10 cellular contexts compared by ENCODE assay signal in genomic region chr10:128095023-128095752, GRCh38. TPM values are rescaled to one million over a fixed set of nuclear protein-coding genes. Genes with fewer than 3 reads are reported as not detected.
DNase-seq lines count a peak whose midpoint lies in the region; ATAC-seq, FAIRE-seq and TF ChIP-seq lines count a peak whose summit lies in the region.
"Had no signal": no experiment of that assay in that cellular context is flagged by ENCODE, and none has a peak within 500 bp of the region (broad histone marks: within the 10 kb centered on the region; RNA-seq: fewer than 3 reads in every experiment).

No MANE protein-coding gene starts in this region.

- H3K27me3 Mint-ChIP-seq in activated CD8-positive, alpha-beta memory T cell treated with anti-CD3 and anti-CD28 coated beads, Interleukin-2, amount 10 ng/mL, durations not matched to agents 7 days and 5 days, result no peaks in the 10 kb centered on the region

- peaks cover 2% of the 10 kb centered on the region for H3K4me1 ChIP-seq in mesenchymal stem cell (ENCODE audit: control insufficient read depth, insufficient read depth, low read depth, low read length)
- H3K4me1 ChIP-seq: A549 had no signal

- H3K9me3 ChIP-seq in mesenchymal stem cell (ENCODE audit: control insufficient read depth, low read length), result no peaks in the 10 kb centered on the region
- H3K9me3 ChIP-seq: A549 had no signal

- CTCF ChIA-PET in activated CD8-positive, alpha-beta memory T cell treated with anti-CD3 and anti-CD28 coated beads, Interleukin-2, amount 10 ng/mL, durations not matched to agents 7 days and 5 days (lab: Charles Lee), result interaction anchor here (0.9 to 3.3 kb wide), 8 partner anchors 17 to 60 kb away, joined by 3 to 15 read pairs (median 5); no protein-coding TSS in a partner anchor

- H3K4me1 Mint-ChIP-seq in activated CD8-positive, alpha-beta memory T cell treated with anti-CD3 and anti-CD28 coated beads, Interleukin-2, amount 10 ng/mL, durations not matched to agents 7 days and 5 days, result peaks cover 43% of the 10 kb centered on the region

- H3K4me3 Mint-ChIP-seq in activated CD8-positive, alpha-beta memory T cell treated with anti-CD3 and anti-CD28 coated beads, Interleukin-2, amount 10 ng/mL, durations not matched to agents 7 days and 5 days, result peak overlapping the region; percentile 47

- H4K91ac ChIP-seq in mesenchymal stem cell (ENCODE audit: low read length), result no peak overlapping the region

- H4K8ac ChIP-seq in mesenchymal stem cell (ENCODE audit: low read length), result no peak overlapping the region

- H3K4ac ChIP-seq in mesenchymal stem cell (ENCODE audit: low read depth in 1 of 2, low read length in 2 of 2), result no peak overlapping the region

- peak overlapping the region; percentile 76 for H3K27ac Mint-ChIP-seq in activated CD8-positive, alpha-beta memory T cell treated with anti-CD3 and anti-CD28 coated beads, Interleukin-2, amount 10 ng/mL, durations not matched to agents 7 days and 5 days

- no peak overlapping the region for H3K4me2 ChIP-seq in mesenchymal stem cell (ENCODE audit: low read length, poor library complexity, severe bottlenecking)
- H3K4me2 ChIP-seq: A549 had no signal

- H3K9ac ChIP-seq in mesenchymal stem cell (ENCODE audit: low read length), result no peak overlapping the region

- no peak overlapping the region for H3K4me3 ChIP-seq in mesenchymal stem cell (ENCODE audit: insufficient read depth in 1 of 2, low read depth in 1 of 2, low read length in 2 of 2)
- H3K4me3 ChIP-seq: A549 had no signal

- FAIRE-seq in HTR-8/SVneo (lab: Jason Lieb, UNC) (no peak), H54 (lab: Jason Lieb, UNC) (no peak)
- FAIRE-seq: A549 had no signal

- H3K79me1 ChIP-seq in mesenchymal stem cell (replicated peaks; ENCODE audit: low read length, poor library complexity, severe bottlenecking), result peaks cover 16% of the 10 kb centered on the region

- no peaks in the 10 kb centered on the region for H3K27me3 ChIP-seq in mesenchymal stem cell (ENCODE audit: control insufficient read depth in 1 of 2, insufficient read depth in 1 of 2, low read length in 2 of 2)

- H2BK5ac ChIP-seq in mesenchymal stem cell (ENCODE audit: low read depth, low read length, poor library complexity, severe bottlenecking), result no peak overlapping the region

- DNase-seq in NCI-H2171 treated with DMSO at 0.1 percent for 48 hours (lab: John Stamatoyannopoulos, UW), result peak; percentile 25
- DNase-seq in NCI-H2171 (lab: John Stamatoyannopoulos, UW), result no peak
- DNase-seq in HTR-8/SVneo (ENCODE audit: insufficient read length, low spot score), result peak; percentile 5
- DNase-seq in activated CD8-positive, alpha-beta memory T cell treated with anti-CD3 and anti-CD28 coated beads, Interleukin-2, amount 10 ng/mL, durations not matched to agents 7 days and 5 days, result peak; percentile 81
- DNase-seq in stimulated activated CD8-positive, alpha-beta memory T cell treated with anti-CD3 and anti-CD28 coated beads, Interleukin-4, amount 100 ng/mL, for 48 hours, result peak; percentile 51
- no peak for DNase-seq in amygdala (lab: John Stamatoyannopoulos, UW)
- DNase-seq in H54 (ENCODE audit: insufficient read length, low spot score), result no peak
- DNase-seq in mesenchymal stem cell, result no peak

- no peak for TF ChIP-seq POLR2A in H54 (IDR thresholded peaks at IDR 0.05; ENCODE audit: low read depth, low read length)

- no peak overlapping the region for H2AK5ac ChIP-seq in mesenchymal stem cell (ENCODE audit: low read length, severe bottlenecking)

- H3K36me3 ChIP-seq in mesenchymal stem cell (ENCODE audit: control insufficient read depth in 1 of 2, insufficient read depth in 2 of 2, low read depth in 1 of 2, low read length in 2 of 2), result peaks cover 4 to 7% of the 10 kb centered on the region in 2 experiments

- no peak overlapping the region for H2AFZ ChIP-seq in mesenchymal stem cell (ENCODE audit: low read depth, low read length)

- H3K14ac ChIP-seq in mesenchymal stem cell (ENCODE audit: low read length in 2 of 2), result no peak overlapping the region

- no peak overlapping the region for H2BK15ac ChIP-seq in mesenchymal stem cell (ENCODE audit: low read depth, poor library complexity, severe bottlenecking)

- H3K9me3 Mint-ChIP-seq in activated CD8-positive, alpha-beta memory T cell treated with anti-CD3 and anti-CD28 coated beads, Interleukin-2, amount 10 ng/mL, durations not matched to agents 7 days and 5 days (ENCODE audit: low read depth), result no peaks in the 10 kb centered on the region

- no peak overlapping the region for H2BK12ac ChIP-seq in mesenchymal stem cell (ENCODE audit: low read length in 2 of 2)

- H3K18ac ChIP-seq in mesenchymal stem cell (ENCODE audit: low read depth in 1 of 2, low read length in 2 of 2), result no peak overlapping the region

- H2BK120ac ChIP-seq in mesenchymal stem cell (ENCODE audit: low read depth, low read length), result no peak overlapping the region

- H3K23ac ChIP-seq in mesenchymal stem cell (ENCODE audit: low read length in 2 of 2), result no peak overlapping the region

- ATAC-seq in activated CD8-positive, alpha-beta memory T cell treated with anti-CD3 and anti-CD28 coated beads, Interleukin-2, amount 10 ng/mL, durations not matched to agents 7 days and 5 days, result peak; percentile 88

- H3K27ac ChIP-seq in mesenchymal stem cell (ENCODE audit: low read length, poor library complexity, severe bottlenecking), result no peak overlapping the region
- H3K27ac ChIP-seq: A549, VCaP had no signal

- WGBS in mesenchymal stem cell, result 90% methylated on average over 7 of the region's 11 CpGs

- H3K36me3 Mint-ChIP-seq in activated CD8-positive, alpha-beta memory T cell treated with anti-CD3 and anti-CD28 coated beads, Interleukin-2, amount 10 ng/mL, durations not matched to agents 7 days and 5 days, result peaks cover 44% of the 10 kb centered on the region

RNA-seq across cellular contexts. Expression of gene MKI67, which starts 31.0 kb away (rescaled TPM):
- total RNA-seq in activated CD8-positive, alpha-beta memory T cell treated with anti-CD3 and anti-CD28 coated beads, Interleukin-2, amount 10 ng/mL, durations not matched to agents 7 days and 5 days, result 100 to 1,000 TPM; 333 to 418 TPM
- 4.9 TPM for polyA plus RNA-seq in mesenchymal stem cell (2013, experiment 1 of 2)
- polyA plus RNA-seq in mesenchymal stem cell (2013, experiment 2 of 2), result 4.5 TPM

Comparison
In these comparisons a context has a peak if more than half of its experiments do, and no peak if none do; other contexts are left out.
1. DNase-seq: peak in NCI-H2171 treated with DMSO at 0.1 percent for 48 hours (single experiment), HTR-8/SVneo (single experiment), activated CD8-positive, alpha-beta memory T cell treated with anti-CD3 and anti-CD28 coated beads, Interleukin-2, amount 10 ng/mL, durations not matched to agents 7 days and 5 days (single experiment) and stimulated activated CD8-positive, alpha-beta memory T cell treated with anti-CD3 and anti-CD28 coated beads, Interleukin-4, amount 100 ng/mL, for 48 hours (single experiment); none in NCI-H2171 (single experiment), amygdala (0 of 56), H54 (single experiment) and mesenchymal stem cell (single experiment).